In genomic region chr17:74452841-74453661, GRCh38 we compare ENCODE assay signal across 10 cellular contexts. TPM values are rescaled to one million over a fixed set of nuclear protein-coding genes. Genes with fewer than 3 reads are reported as not detected.
DNase-seq lines count a peak whose midpoint lies in the region; ATAC-seq and TF ChIP-seq lines count a peak whose summit lies in the region.
"Had no signal": no experiment of that assay in that cellular context is flagged by ENCODE, and none has a peak within 500 bp of the region (broad histone marks: within the 10 kb centered on the region; RNA-seq: fewer than 3 reads in every experiment).

No MANE protein-coding gene starts in this region.

- peak overlapping the region; percentile 69 to 81 for H3K27ac ChIP-seq in uterus

- H3K9me3 Mint-ChIP-seq in activated naive CD4-positive, alpha-beta T cell treated with anti-CD3 and anti-CD28 coated beads, Interleukin-2, amount 50 U/mL, for 24 hours = no peaks in the 10 kb centered on the region
- H3K9me3 Mint-ChIP-seq in chondrocyte (ENCODE audit: low read depth) = no peaks in the 10 kb centered on the region
- H3K9me3 Mint-ChIP-seq: activated naive CD8-positive, alpha-beta T cell treated with anti-CD3 and anti-CD28 coated beads, Interleukin-2, amount 10 ng/mL, durations not matched to agents 7 days and 5 days had no signal

- peak overlapping the region; percentile 27 for H3K4me3 ChIP-seq in mucosa of stomach (ENCODE audit: low read length)
- H3K4me3 ChIP-seq in uterus = peak overlapping the region in 1 of 2 donors; percentile 20

- no peaks in the 10 kb centered on the region for H3K36me3 Mint-ChIP-seq in activated naive CD4-positive, alpha-beta T cell treated with anti-CD3 and anti-CD28 coated beads, Interleukin-2, amount 50 U/mL, for 24 hours
- H3K36me3 Mint-ChIP-seq in chondrocyte (ENCODE audit: low read depth) = no peaks in the 10 kb centered on the region
- H3K36me3 Mint-ChIP-seq: activated naive CD8-positive, alpha-beta T cell treated with anti-CD3 and anti-CD28 coated beads, Interleukin-2, amount 10 ng/mL, durations not matched to agents 7 days and 5 days had no signal

- H3K27me3 ChIP-seq in mucosa of stomach (ENCODE audit: control insufficient read depth, insufficient read depth, low read length) = no peaks in the 10 kb centered on the region
- H3K27me3 ChIP-seq in uterus = no peaks in the 10 kb centered on the region

- H3K4me1 ChIP-seq in mucosa of stomach (ENCODE audit: control insufficient read depth, insufficient read depth, low read length) = peaks cover 42% of the 10 kb centered on the region
- peaks cover 0 to 10% of the 10 kb centered on the region in 2 donors for H3K4me1 ChIP-seq in uterus

- peak overlapping the region; percentile 31 for H3K9ac ChIP-seq in mucosa of stomach (ENCODE audit: low read length)

- no peaks in the 10 kb centered on the region for H3K9me3 ChIP-seq in mucosa of stomach (ENCODE audit: control insufficient read depth, low read length)
- H3K9me3 ChIP-seq in uterus = no peaks in the 10 kb centered on the region

- intact Hi-C loops in uterus (cut with DNase I; ENCODE audit: low total_unique reads) = no loop called here

- H3K36me3 ChIP-seq in mucosa of stomach (ENCODE audit: control insufficient read depth, insufficient read depth, low read length) (peaks cover 4% of the 10 kb centered on the region), uterus (no peaks in the 10 kb centered on the region)

- H3K4me1 Mint-ChIP-seq in activated naive CD4-positive, alpha-beta T cell treated with anti-CD3 and anti-CD28 coated beads, Interleukin-2, amount 50 U/mL, for 24 hours = peaks cover 9% of the 10 kb centered on the region
- peaks cover 51% of the 10 kb centered on the region for H3K4me1 Mint-ChIP-seq in chondrocyte (ENCODE audit: low read depth)

- no peaks in the 10 kb centered on the region for H3K27me3 Mint-ChIP-seq in activated naive CD4-positive, alpha-beta T cell treated with anti-CD3 and anti-CD28 coated beads, Interleukin-2, amount 50 U/mL, for 24 hours
- peaks cover 5% of the 10 kb centered on the region for H3K27me3 Mint-ChIP-seq in chondrocyte (ENCODE audit: low read depth)

- no peak for DNase-seq in activated naive CD4-positive, alpha-beta T cell treated with anti-CD3 and anti-CD28 coated beads, Interleukin-2, amount 50 U/mL, for 16 hours
- no peak for DNase-seq in chondrocyte (ENCODE audit: low spot score)
- DNase-seq in uterus = peak in 1 of 2 donors; percentile 55
- DNase-seq in kidney tubule cell (ENCODE audit: low spot score) = no peak

- no peak for TF ChIP-seq POLR2A in uterus (IDR thresholded peaks at IDR 0.05)

- H3K27ac Mint-ChIP-seq in activated naive CD4-positive, alpha-beta T cell treated with anti-CD3 and anti-CD28 coated beads, Interleukin-2, amount 50 U/mL, for 24 hours = no peak overlapping the region
- no peak overlapping the region for H3K27ac Mint-ChIP-seq in chondrocyte (ENCODE audit: unreplicated experiment)
- H3K27ac Mint-ChIP-seq: activated naive CD8-positive, alpha-beta T cell treated with anti-CD3 and anti-CD28 coated beads, Interleukin-2, amount 10 ng/mL, durations not matched to agents 7 days and 5 days had no signal

- peak overlapping the region; percentile 33 for H3K4me3 Mint-ChIP-seq in activated naive CD4-positive, alpha-beta T cell treated with anti-CD3 and anti-CD28 coated beads, Interleukin-2, amount 50 U/mL, for 24 hours
- H3K4me3 Mint-ChIP-seq in chondrocyte (ENCODE audit: unreplicated experiment) = peak overlapping the region; percentile 36

- TF ChIP-seq CTCF in chondrocyte (IDR thresholded peaks at IDR 0.05) (no peak), uterus (IDR thresholded peaks at IDR 0.05) (no peak)

- ATAC-seq in HG03196 (IDR thresholded peaks at IDR 0.05; ENCODE audit: unreplicated experiment) (no peak), HG03571 (IDR thresholded peaks at IDR 0.05; ENCODE audit: unreplicated experiment) (no peak)

RNA-seq across cellular contexts. Expression of gene CD300A, which starts 13.4 kb away (rescaled TPM):
- total RNA-seq in chondrocyte (not detected in 3 replicates), uterus (10 to 100 TPM in 1 of 4 donors, 1 to 10 TPM in 2, not detected in 1; 3.2 to 10.9 (median 4.0) TPM)
- total RNA-seq: RPMI7951 had no signal

RNA-seq across cellular contexts. Expression of gene GPRC5C, which starts 21.2 kb away (rescaled TPM):
- total RNA-seq in chondrocyte = 18.0 to 47.8 TPM (median 47.0 TPM) in 3 replicates
- total RNA-seq in uterus = 10 to 100 TPM in 3 of 4 donors, 1 to 10 TPM in 1; 2.8 to 56.8 (median 27.6) TPM
- total RNA-seq: activated naive CD8-positive, alpha-beta T cell treated with anti-CD3 and anti-CD28 coated beads, Interleukin-2, amount 10 ng/mL, durations not matched to agents 7 days and 5 days had no signal
